In genomic region chr2:205041472-205042130, GRCh38 we compare ENCODE assay signal across 26 cellular contexts.
DNase-seq lines count a peak whose midpoint lies in the region; ATAC-seq, FAIRE-seq and TF ChIP-seq lines count a peak whose summit lies in the region.
"Had no signal": no experiment of that assay in that cellular context is flagged by ENCODE, and none has a peak within 500 bp of the region (broad histone marks: within the 10 kb centered on the region; RNA-seq: fewer than 3 reads in every experiment).

No MANE protein-coding gene starts in this region.

- no peak overlapping the region for H3K18ac ChIP-seq in trophoblast cell (ENCODE audit: low read length)

- ATAC-seq in GM12878 (no peak), right lobe of liver (peak; percentile 69 to 86 (median 72))
- ATAC-seq: K562, PC-3 had no signal

- no peak overlapping the region for H4K8ac ChIP-seq in trophoblast cell (ENCODE audit: low read depth, low read length)

- TF ChIP-seq EP300 in GM12878 (IDR thresholded peaks at IDR 0.05; ENCODE audit: borderline replicate concordance in 1 of 2, control insufficient read depth in 1 of 2, low read depth in 2 of 2, low read length in 2 of 2), result no peak

- H2BK12ac ChIP-seq in trophoblast cell (ENCODE audit: low read length), result peak overlapping the region; percentile 65

- DNase-seq in NCI-H2171 treated with DMSO at 0.1 percent for 48 hours (lab: John Stamatoyannopoulos, UW) (peak; percentile 17), NCI-H2171 (lab: John Stamatoyannopoulos, UW) (no peak), GM12878 (ENCODE audit: low read depth, low spot score) (no peak), right lobe of liver (peak in 1 of 3 donors; percentile 45), trophoblast cell (no peak), hepatocyte (ENCODE audit: low spot score) (no peak), foreskin melanocyte (no peak), LoVo (ENCODE audit: low spot score) (no peak)
- DNase-seq: 8988T; ACHN; BE2C; Kasumi-1; NCI-H1105 treated with DMSO at 0.1 percent for 48 hours; NCI-H146; NCI-H1930; NCI-H2107; NCI-H226; NCI-H510A treated with DMSO at 0.1 percent for 48 hours; NCI-H748 treated with DMSO at 0.1 percent for 48 hours; NK-92 treated with Interleukin-12 subunit alpha and Interleukin-12 subunit beta, amount 100 ng/mL, for 24 hours; PC-3; SK-N-SH; SW 1271 had no signal

- H2AFZ ChIP-seq in GM12878 (ENCODE audit: control insufficient read depth, low read depth, low read length) (no peak overlapping the region), trophoblast cell (ENCODE audit: insufficient read depth, low read length, poor library complexity) (no peak overlapping the region), hepatocyte (no peak overlapping the region)

- no peaks in the 10 kb centered on the region for H3K27me3 ChIP-seq in GM12878 (replicated peaks in 1 of 2; ENCODE audit: control insufficient read depth in 2 of 2, insufficient read depth in 2 of 2, low read length in 1 of 2)
- H3K27me3 ChIP-seq in right lobe of liver, result no peaks in the 10 kb centered on the region
- no peaks in the 10 kb centered on the region for H3K27me3 ChIP-seq in trophoblast cell (ENCODE audit: insufficient read depth, low read length)
- no peaks in the 10 kb centered on the region for H3K27me3 ChIP-seq in hepatocyte
- H3K27me3 ChIP-seq: BE2C had no signal

- 3% methylated on average over 5 of the region's 5 CpGs for WGBS in GM12878 (ENCODE audit: insufficient coverage, insufficient replicate concordance, low lambda C conversion rate, missing lambda C conversion rate)
- WGBS in right lobe of liver (ENCODE audit: insufficient coverage, low coverage, low lambda C conversion rate, missing lambda C conversion rate), result 61% methylated on average over 5 of the region's 5 CpGs
- no CpG with 5 or more reads among the region's 5 CpGs for whole genome bisulfite sequencing in trophoblast cell (ENCODE audit: extremely low coverage, insufficient coverage, insufficient read length)
- WGBS in hepatocyte (ENCODE audit: low lambda C conversion rate, missing lambda C conversion rate), result 53% methylated on average over 5 of the region's 5 CpGs

- POLR2A ChIA-PET in GM12878 (lab: Charles Lee), result no interaction called here

- no peak overlapping the region for H3K4ac ChIP-seq in trophoblast cell (ENCODE audit: low read depth, low read length)

- TF ChIP-seq POLR2A in GM12878 (IDR thresholded peaks at IDR 0.05; ENCODE audit: low read depth, low read length), result no peak
- TF ChIP-seq POLR2A in right lobe of liver (IDR thresholded peaks at IDR 0.05), result no peak

- TF ChIP-seq CTCF in GM12878 (IDR thresholded peaks at IDR 0.05 in 2 of 3, conservative IDR thresholded peaks at IDR 0.05 in 1 of 3; ENCODE audit: control insufficient read depth in 2 of 3, extremely low read depth in 1 of 3, insufficient read depth in 1 of 3, low read depth in 3 of 3, low read length in 3 of 3) (no peak), right lobe of liver (IDR thresholded peaks at IDR 0.05) (no peak), hepatocyte (IDR thresholded peaks at IDR 0.05; ENCODE audit: poor library complexity) (no peak)

- H3K27ac ChIP-seq in GM12878 (ENCODE audit: control insufficient read depth, insufficient read depth) (no peak overlapping the region), right lobe of liver (no peak overlapping the region), trophoblast cell (ENCODE audit: low read depth, low read length) (no peak overlapping the region), hepatocyte (no peak overlapping the region)

- H3K4me3 ChIP-seq in GM12878 (no peak overlapping the region), right lobe of liver (no peak overlapping the region), trophoblast cell (ENCODE audit: low read depth, low read length) (no peak overlapping the region), hepatocyte (no peak overlapping the region)
- H3K4me3 ChIP-seq: K562 had no signal

- H2BK5ac ChIP-seq in trophoblast cell (ENCODE audit: low read depth, low read length, poor library complexity), result no peak overlapping the region

- no peak overlapping the region for H2AK5ac ChIP-seq in trophoblast cell (ENCODE audit: low read length)

- H4K20me1 ChIP-seq in GM12878 (ENCODE audit: control insufficient read depth, insufficient read depth), result no peaks in the 10 kb centered on the region
- H4K20me1 ChIP-seq in hepatocyte (ENCODE audit: insufficient read depth, poor library complexity, severe bottlenecking), result no peaks in the 10 kb centered on the region

- no peak overlapping the region for H4K12ac ChIP-seq in trophoblast cell (ENCODE audit: low read depth, low read length)

- H3K36me3 ChIP-seq in GM12878 (ENCODE audit: control insufficient read depth in 2 of 2, insufficient read depth in 2 of 2, low read length in 1 of 2), result no peaks in the 10 kb centered on the region
- H3K36me3 ChIP-seq in right lobe of liver, result no peaks in the 10 kb centered on the region
- no peaks in the 10 kb centered on the region for H3K36me3 ChIP-seq in trophoblast cell (ENCODE audit: control insufficient read depth in 1 of 2, insufficient read depth in 2 of 2, low read length in 2 of 2)
- H3K36me3 ChIP-seq in hepatocyte (replicated peaks; ENCODE audit: insufficient read depth, low read depth), result no peaks in the 10 kb centered on the region
- H3K36me3 ChIP-seq: BE2C had no signal

- no peaks in the 10 kb centered on the region for H3K9me2 ChIP-seq in hepatocyte (replicated peaks; ENCODE audit: insufficient read depth)
- H3K9me2 ChIP-seq: SK-N-SH had no signal

- CTCF ChIA-PET in GM12878 (lab: Yijun Ruan, JAX), result no interaction called here

- no peaks in the 10 kb centered on the region for H3K79me2 ChIP-seq in GM12878 (ENCODE audit: control insufficient read depth, insufficient read depth, low read length)
- no peaks in the 10 kb centered on the region for H3K79me2 ChIP-seq in trophoblast cell (ENCODE audit: control insufficient read depth, insufficient read depth, low read length, poor library complexity)
- H3K79me2 ChIP-seq in hepatocyte, result no peaks in the 10 kb centered on the region

- H3K79me1 ChIP-seq in trophoblast cell (ENCODE audit: low read length), result no peaks in the 10 kb centered on the region

- H3K4me2 ChIP-seq in GM12878 (ENCODE audit: control insufficient read depth, insufficient read depth) (no peak overlapping the region), trophoblast cell (ENCODE audit: low read length) (no peak overlapping the region), hepatocyte (no peak overlapping the region)
- H3K4me2 ChIP-seq: SK-N-SH had no signal

- H2BK120ac ChIP-seq in trophoblast cell (ENCODE audit: insufficient read depth, low read length, poor library complexity), result no peak overlapping the region

- BruUV-seq in GM12878 (replicated peaks; lab: Mats Ljungman, UMichigan), result no TSS peak

- TF ChIP-seq RAD21 in GM12878 (IDR thresholded peaks at IDR 0.05; ENCODE audit: insufficient read depth, low read depth, low read length), result no peak

- no peak overlapping the region for H4K91ac ChIP-seq in trophoblast cell (ENCODE audit: low read depth, low read length)

- H3K14ac ChIP-seq in trophoblast cell (ENCODE audit: low read length), result no peak overlapping the region

- in situ Hi-C loops in GM12878 (cut with MboI), result no loop called here

- H3K9me3 ChIP-seq in GM12878 (replicated peaks; ENCODE audit: control insufficient read depth, insufficient read depth, low read length), result no peaks in the 10 kb centered on the region
- H3K9me3 ChIP-seq in right lobe of liver, result no peaks in the 10 kb centered on the region
- H3K9me3 ChIP-seq in trophoblast cell (ENCODE audit: insufficient read depth, low read depth, low read length), result no peaks in the 10 kb centered on the region
- H3K9me3 ChIP-seq in hepatocyte (ENCODE audit: low read depth), result no peaks in the 10 kb centered on the region
- H3K9me3 ChIP-seq: BE2C, SK-N-SH had no signal

- SMC1A ChIA-PET in GM12878 (lab: Charles Lee; ENCODE audit: uncharacterized antibody, unreplicated experiment), result no interaction called here

- H3K4me1 ChIP-seq in GM12878 (ENCODE audit: control insufficient read depth, insufficient read depth, low read length), result no peaks in the 10 kb centered on the region
- peaks cover 0 to 4% (median 2%) of the 10 kb centered on the region in 4 donors for H3K4me1 ChIP-seq in right lobe of liver
- no peaks in the 10 kb centered on the region for H3K4me1 ChIP-seq in trophoblast cell (ENCODE audit: control insufficient read depth in 1 of 2, insufficient read depth in 2 of 2, low read length in 2 of 2)
- peaks cover 6% of the 10 kb centered on the region for H3K4me1 ChIP-seq in hepatocyte (ENCODE audit: insufficient read depth)
- H3K4me1 ChIP-seq: BE2C had no signal

- no peak for FAIRE-seq in GM12878 (lab: Jason Lieb, UNC)
- FAIRE-seq: G401.6, H54, K562 had no signal

- H3K9ac ChIP-seq in GM12878 (ENCODE audit: control insufficient read depth, insufficient read depth, low read length), result no peak overlapping the region
- H3K9ac ChIP-seq in trophoblast cell (ENCODE audit: low read length), result no peak overlapping the region
- H3K9ac ChIP-seq: SK-N-SH had no signal

- intact Hi-C loops in GM12878 (cut with micrococcal nuclease; ENCODE audit: unreplicated experiment), result no loop called here
- intact Hi-C loops in right lobe of liver (cut with DNase I), result no loop called here

- H3K23ac ChIP-seq in trophoblast cell (ENCODE audit: low read length), result no peak overlapping the region

- RAD21 ChIA-PET in GM12878 (lab: Charles Lee; ENCODE audit: unreplicated experiment), result no interaction called here

TF ChIP-seq in GM12878, 131 proteins besides CTCF, POLR2A, EP300 and RAD21:
- no peak for TF ChIP-seq RELA (IDR thresholded peaks at IDR 0.05; ENCODE audit: borderline replicate concordance, partially characterized antibody)
- TF ChIP-seq ATF7 (IDR thresholded peaks at IDR 0.05; ENCODE audit: low read depth), result 0 out of 2 replicates have a peak, but pooled peaks have one; percentile 20
